ENCODE assay signal across 1 cellular context in genomic region chr9:133994359-133995011, GRCh38.
TF ChIP-seq lines count a peak whose summit lies in the region.

No MANE protein-coding gene starts in this region.

TF ChIP-seq in HepG2, 621 proteins besides CTCF, POLR2A, EP300 and RAD21 (continued from another document):
- peak; percentile 42 for TF ChIP-seq HNF1B (CRISPR knock-in tag; IDR thresholded peaks at IDR 0.05)
- 0 out of 2 replicates have a peak, but pooled peaks have one; percentile 19 for TF ChIP-seq ZNF143 (CRISPR knock-in tag; IDR thresholded peaks at IDR 0.05)
- peak; percentile 68; the same call in 1 of the 2 replicates for TF ChIP-seq BORCS8-MEF2B (CRISPR knock-in tag; IDR thresholded peaks at IDR 0.05)
- 0 out of 2 replicates have a peak, but pooled peaks have one; percentile 39 for TF ChIP-seq KMT2A (CRISPR knock-in tag; IDR thresholded peaks at IDR 0.05)
- TF ChIP-seq RXRB (CRISPR knock-in tag; IDR thresholded peaks at IDR 0.05; ENCODE audit: borderline replicate concordance) = 0 out of 2 replicates have a peak, but pooled peaks have one; percentile 32
- 0 out of 2 replicates have a peak, but pooled peaks have one; percentile 66 for TF ChIP-seq SNAPC2 (CRISPR knock-in tag; IDR thresholded peaks at IDR 0.05)
- TF ChIP-seq HMGXB3 (CRISPR knock-in tag; IDR thresholded peaks at IDR 0.05; ENCODE audit: borderline replicate concordance) = peak; percentile 84; the same call in 1 of the 2 replicates
- TF ChIP-seq KAT8 (CRISPR knock-in tag; IDR thresholded peaks at IDR 0.05) = 0 out of 2 replicates have a peak, but pooled peaks have one; percentile 18
- 0 out of 2 replicates have a peak, but pooled peaks have one; percentile 32 for TF ChIP-seq GATAD1 (CRISPR knock-in tag; IDR thresholded peaks at IDR 0.05)
- TF ChIP-seq ZHX2 (IDR thresholded peaks at IDR 0.05; ENCODE audit: low read depth) = no peak
- TF ChIP-seq ZHX2 (CRISPR knock-in tag; IDR thresholded peaks at IDR 0.05; ENCODE audit: borderline replicate concordance) = no peak
- no peak for TF ChIP-seq YEATS4 (CRISPR knock-in tag; IDR thresholded peaks at IDR 0.05; ENCODE audit: borderline replicate concordance)
- TF ChIP-seq TMF1 (CRISPR knock-in tag; IDR thresholded peaks at IDR 0.05; ENCODE audit: low read depth) = no peak
- 0 out of 2 replicates have a peak, but pooled peaks have one; percentile 19 for TF ChIP-seq IRF9 (CRISPR knock-in tag; IDR thresholded peaks at IDR 0.05; ENCODE audit: borderline replicate concordance)
